Comparison of ENCODE assay signal across 15 cellular contexts in genomic region chr10:24727811-24728210, GRCh38. TPM values are rescaled to one million over a fixed set of nuclear protein-coding genes. Genes with fewer than 3 reads are reported as not detected.
DNase-seq lines count a peak whose midpoint lies in the region; ATAC-seq, FAIRE-seq and TF ChIP-seq lines count a peak whose summit lies in the region.
"Had no signal": no experiment of that assay in that cellular context is flagged by ENCODE, and none has a peak within 500 bp of the region (broad histone marks: within the 10 kb centered on the region; RNA-seq: fewer than 3 reads in every experiment).

No MANE protein-coding gene starts in this region.

- H3K27me3 Mint-ChIP-seq in osteocyte (ENCODE audit: unreplicated experiment) = no peaks in the 10 kb centered on the region
- H3K27me3 Mint-ChIP-seq: IgD-negative memory B cell had no signal

- no peaks in the 10 kb centered on the region for H3K36me3 ChIP-seq in SK-N-SH (replicated peaks in 1 of 2; ENCODE audit: control insufficient read depth in 1 of 2, insufficient read depth in 2 of 2, low read length in 1 of 2)
- no peaks in the 10 kb centered on the region for H3K36me3 ChIP-seq in brain microvascular endothelial cell (replicated peaks)
- H3K36me3 ChIP-seq: vagina had no signal

- H3K27ac ChIP-seq in SK-N-SH (ENCODE audit: low read depth in 2 of 2, low read length in 1 of 2) = no peak overlapping the region
- H3K27ac ChIP-seq in brain microvascular endothelial cell = no peak overlapping the region
- H3K27ac ChIP-seq: vagina had no signal

- peaks cover 3% of the 10 kb centered on the region; the same call in 1 of the 2 replicates for H3K79me2 ChIP-seq in SK-N-SH (ENCODE audit: insufficient read depth)

- 85% methylated on average over 9 of the region's 9 CpGs for WGBS in SK-N-SH (ENCODE audit: low lambda C conversion rate)

- no peak overlapping the region for H3K9ac ChIP-seq in SK-N-SH

- TF ChIP-seq EP300 in SK-N-SH (IDR thresholded peaks at IDR 0.05; ENCODE audit: borderline replicate concordance in 1 of 2, low read depth in 1 of 2, low read length in 1 of 2) = no peak

- no peak for ATAC-seq in SK-N-SH treated with all-trans-retinoic acid at 6 μM for 48 hours

- POLR2A ChIA-PET in SK-N-SH (lab: Yijun Ruan, JAX) = interaction anchor here (0.7 kb wide), 1 partner anchor 60 kb away, joined by 3 read pairs; no protein-coding TSS in a partner anchor

- peak; percentile 39; the same call in 1 of the 2 replicates for TF ChIP-seq CTCF in SK-N-SH (IDR thresholded peaks at IDR 0.05)
- TF ChIP-seq CTCF in brain microvascular endothelial cell (IDR thresholded peaks at IDR 0.05; ENCODE audit: low read depth, low read length, missing control alignments) = peak; percentile 56
- peak; percentile 41 for TF ChIP-seq CTCF in osteocyte (IDR thresholded peaks at IDR 0.05)

- H3K27me3 ChIP-seq in SK-N-SH (ENCODE audit: insufficient read depth) (no peaks in the 10 kb centered on the region), brain microvascular endothelial cell (replicated peaks) (no peaks in the 10 kb centered on the region)
- H3K27me3 ChIP-seq: vagina had no signal

- CTCF ChIA-PET in SK-N-SH (lab: Yijun Ruan, JAX) = interaction anchor here (1.3 kb wide), 1 partner anchor 225 kb away, joined by 3 read pairs; the partner anchor contains the start of gene PRTFDC1

- no peak overlapping the region for H3K4me3 Mint-ChIP-seq in osteocyte (ENCODE audit: unreplicated experiment)
- H3K4me3 Mint-ChIP-seq: IgD-negative memory B cell had no signal

- no peaks in the 10 kb centered on the region for H4K20me1 ChIP-seq in SK-N-SH (ENCODE audit: insufficient read depth)

- no peak overlapping the region for H3K4me2 ChIP-seq in SK-N-SH

- H3K4me1 Mint-ChIP-seq in osteocyte (ENCODE audit: unreplicated experiment) = peaks cover 9% of the 10 kb centered on the region

- no peak overlapping the region for H2AFZ ChIP-seq in SK-N-SH (ENCODE audit: low read depth)

- no peak overlapping the region for H3K27ac Mint-ChIP-seq in osteocyte (ENCODE audit: unreplicated experiment)

- H3K36me3 Mint-ChIP-seq in osteocyte (ENCODE audit: unreplicated experiment) = no peaks in the 10 kb centered on the region
- H3K36me3 Mint-ChIP-seq: IgD-negative memory B cell had no signal

- peak; percentile 20 for FAIRE-seq in HTR-8/SVneo (lab: Jason Lieb, UNC)
- FAIRE-seq: RCC 7860 had no signal

- peaks cover 6% of the 10 kb centered on the region for H3F3A ChIP-seq in SK-N-SH (replicated peaks; ENCODE audit: insufficient read depth)

- in situ Hi-C loops in brain microvascular endothelial cell (cut with HindIII; ENCODE audit: low pct_ligation_motif_present, low sequenced_read_pairs) = no loop called here

- TF ChIP-seq RAD21 in SK-N-SH (IDR thresholded peaks at IDR 0.05; ENCODE audit: low read length) = peak; percentile 46

- H3K9me3 Mint-ChIP-seq in osteocyte (ENCODE audit: unreplicated experiment) = no peaks in the 10 kb centered on the region
- H3K9me3 Mint-ChIP-seq: IgD-negative memory B cell had no signal

- no peak overlapping the region for H3K4me3 ChIP-seq in SK-N-SH (ENCODE audit: low read depth in 2 of 2, low read length in 1 of 2)
- no peak overlapping the region for H3K4me3 ChIP-seq in brain microvascular endothelial cell (ENCODE audit: low read depth, low read length)
- H3K4me3 ChIP-seq: vagina had no signal

- no peaks in the 10 kb centered on the region; a peak in 1 of 4 replicates for H3K4me1 ChIP-seq in SK-N-SH (ENCODE audit: control insufficient read depth in 1 of 2, insufficient read depth in 2 of 2, low read depth in 1 of 2, low read length in 1 of 2)
- H3K4me1 ChIP-seq: vagina had no signal

- no peak for DNase-seq in SK-N-SH
- DNase-seq in HTR-8/SVneo (ENCODE audit: insufficient read length, low spot score) = peak; percentile 44
- no peak for DNase-seq in brain microvascular endothelial cell
- no peak for DNase-seq in osteocyte (ENCODE audit: extremely low spot score, unreplicated experiment)
- no peak for DNase-seq in cerebellar nuclear complex (lab: John Stamatoyannopoulos, UW)
- no peak for DNase-seq in cerebellar cortex (ENCODE audit: low spot score)
- DNase-seq in HPDE6-E6E7 (ENCODE audit: extremely low spot score) = no peak
- DNase-seq: AML-193, amniotic stem cell, hippocampal formation, mesenchymal stem cell had no signal

- no peaks in the 10 kb centered on the region for H3K9me3 ChIP-seq in SK-N-SH
- H3K9me3 ChIP-seq: vagina had no signal

- H3K9me2 ChIP-seq in SK-N-SH = no peaks in the 10 kb centered on the region

TF ChIP-seq in SK-N-SH, 30 proteins besides CTCF, POLR2A, EP300 and RAD21:
- no peak for TF ChIP-seq REST (IDR thresholded peaks at IDR 0.05; ENCODE audit: low read depth, low read length)
- peak; percentile 38 for TF ChIP-seq SMC3 (IDR thresholded peaks at IDR 0.05; ENCODE audit: low read depth, low read length)
TF ChIP-seq in SK-N-SH: peak in this region for 1.

TF ChIP-seq in SK-N-SH treated with all-trans-retinoic acid at 6 μM for 48 hours, 23 proteins besides CTCF, POLR2A, EP300 and RAD21:
- TF ChIP-seq PPARA (CRISPR knock-in tag; IDR thresholded peaks at IDR 0.05; ENCODE audit: borderline replicate concordance) (no peak), ZC3H10 (CRISPR knock-in tag; IDR thresholded peaks at IDR 0.05) (no peak), CSDC2 (CRISPR knock-in tag; IDR thresholded peaks at IDR 0.05) (no peak), RARB (CRISPR knock-in tag; IDR thresholded peaks at IDR 0.05) (no peak), OSR1 (CRISPR knock-in tag; IDR thresholded peaks at IDR 0.05) (no peak), POU6F1 (CRISPR knock-in tag; IDR thresholded peaks at IDR 0.05; ENCODE audit: borderline replicate concordance, low read depth) (no peak), ESRRG (CRISPR knock-in tag; IDR thresholded peaks at IDR 0.05) (no peak), ISL1 (CRISPR knock-in tag; IDR thresholded peaks at IDR 0.05) (no peak), ZNF70 (CRISPR knock-in tag; IDR thresholded peaks at IDR 0.05) (no peak), ZNF8 (CRISPR knock-in tag; IDR thresholded peaks at IDR 0.05) (no peak)
- TF ChIP-seq, protein P1, sequence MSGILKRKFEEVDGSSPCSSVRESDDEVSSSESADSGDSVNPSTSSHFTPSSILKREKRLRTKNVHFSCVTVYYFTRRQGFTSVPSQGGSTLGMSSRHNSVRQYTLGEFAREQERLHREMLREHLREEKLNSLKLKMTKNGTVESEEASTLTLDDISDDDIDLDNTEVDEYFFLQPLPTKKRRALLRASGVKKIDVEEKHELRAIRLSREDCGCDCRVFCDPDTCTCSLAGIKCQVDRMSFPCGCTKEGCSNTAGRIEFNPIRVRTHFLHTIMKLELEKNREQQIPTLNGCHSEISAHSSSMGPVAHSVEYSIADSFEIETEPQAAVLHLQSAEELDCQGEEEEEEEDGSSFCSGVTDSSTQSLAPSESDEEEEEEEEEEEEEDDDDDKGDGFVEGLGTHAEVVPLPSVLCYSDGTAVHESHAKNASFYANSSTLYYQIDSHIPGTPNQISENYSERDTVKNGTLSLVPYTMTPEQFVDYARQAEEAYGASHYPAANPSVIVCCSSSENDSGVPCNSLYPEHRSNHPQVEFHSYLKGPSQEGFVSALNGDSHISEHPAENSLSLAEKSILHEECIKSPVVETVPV (CRISPR knock-in tag; IDR thresholded peaks at IDR 0.05) = no peak

RNA-seq across cellular contexts. Expression of gene ARHGAP21, which starts 4.1 kb away (rescaled TPM):
- polyA plus RNA-seq in SK-N-SH (2012; rRNA removed) = 27.8 and 35.5 TPM in 2 replicates
- polyA plus RNA-seq in SK-N-SH (2012; cell fraction: cytosol; rRNA removed) = 27.1 and 28.9 TPM in 2 replicates
- polyA plus RNA-seq in SK-N-SH (2012; cell fraction: nucleus; rRNA removed) = 36.7 and 69.5 TPM in 2 replicates
- 160 and 170 TPM in 2 replicates for total RNA-seq in osteocyte
